ENCODE assay signal across 8 cellular contexts in genomic region chr6:33416386-33417126, GRCh38. TPM values are rescaled to one million over a fixed set of nuclear protein-coding genes. Genes with fewer than 3 reads are reported as not detected.
DNase-seq lines count a peak whose midpoint lies in the region; ATAC-seq, FAIRE-seq and TF ChIP-seq lines count a peak whose summit lies in the region.

No MANE protein-coding gene starts in this region.

- TF ChIP-seq RAD21 in K562 (CRISPR knock-in tag; conservative IDR thresholded peaks at IDR 0.05 in 1 of 2, IDR thresholded peaks at IDR 0.05 in 1 of 2): 0 out of 4 replicates have a peak, but pooled peaks of 1 of the 2 experiments have one; percentile 3

- H3K9ac ChIP-seq in HUES48 (ENCODE audit: low read depth, low read length) (peak overlapping the region; percentile 81), K562 (ENCODE audit: insufficient read depth in 1 of 2, low read depth in 2 of 2, low read length in 2 of 2) (peak overlapping the region; percentile 81 to 92; a peak in 3 of 4 replicates), mucosa of stomach (ENCODE audit: low read length) (peak overlapping the region; percentile 76)

- H3K36me3 ChIP-seq in HUES48 (ENCODE audit: control insufficient read depth, insufficient read depth, low read length) (peaks cover 42% of the 10 kb centered on the region), K562 (ENCODE audit: control insufficient read depth, insufficient read depth, low read length) (peaks cover 50% of the 10 kb centered on the region; the same call in 2 of the 3 replicates), mucosa of stomach (ENCODE audit: control insufficient read depth, insufficient read depth, low read length) (no peaks in the 10 kb centered on the region)

- TF ChIP-seq EP300 in K562 (IDR thresholded peaks at IDR 0.05; ENCODE audit: low read length): no peak

- no peak for ATAC-seq in K562
- ATAC-seq in GM19035 (IDR thresholded peaks at IDR 0.05; ENCODE audit: unreplicated experiment): no peak

- TF ChIP-seq CTCF in AG10803 (conservative IDR thresholded peaks at IDR 0.05; ENCODE audit: low read length) (no peak), K562 (IDR thresholded peaks at IDR 0.05 in 2 of 3, conservative IDR thresholded peaks at IDR 0.05 in 1 of 3; ENCODE audit: insufficient read depth in 2 of 3, low read depth in 1 of 3, low read length in 3 of 3) (no peak)

- peaks cover 46% of the 10 kb centered on the region for H3K79me2 ChIP-seq in K562 (ENCODE audit: control insufficient read depth, insufficient read depth, low read length)

- no peaks in the 10 kb centered on the region for H3K9me1 ChIP-seq in K562 (ENCODE audit: control insufficient read depth, insufficient read depth, low read length)

- intact Hi-C loops in K562 (cut with micrococcal nuclease): no loop called here

- in situ Hi-C loops in K562 (cut with MboI): no loop called here

- no peak for TF ChIP-seq POLR2A in K562 (conservative IDR thresholded peaks at IDR 0.05)

- H3K4me2 ChIP-seq in K562 (ENCODE audit: insufficient read depth, low read length): peak overlapping the region; percentile 99

- CTCF ChIA-PET in K562 (lab: Yijun Ruan, JAX; ENCODE audit: low intra/inter-chr PET ratio): no interaction called here

- H3K27me3 ChIP-seq in HUES48 (ENCODE audit: control insufficient read depth, insufficient read depth, low read length) (no peaks in the 10 kb centered on the region), K562 (ENCODE audit: control insufficient read depth in 2 of 2, insufficient read depth in 2 of 2, low read length in 2 of 2) (no peaks in the 10 kb centered on the region), mucosa of stomach (ENCODE audit: control insufficient read depth, insufficient read depth, low read length) (no peaks in the 10 kb centered on the region)

- DNase-seq in AG10803 (ENCODE audit: low read depth): no peak
- no peak for DNase-seq in K562 (ENCODE audit: extremely low read depth in 1 of 4, low spot score in 3 of 4)
- no peak for DNase-seq in NCI-H2081 (lab: John Stamatoyannopoulos, UW)
- DNase-seq in LoVo (ENCODE audit: low spot score): no peak
- no peak for DNase-seq in DMS153 (lab: John Stamatoyannopoulos, UW)

- peaks cover 25% of the 10 kb centered on the region for H3K4me1 ChIP-seq in HUES48 (ENCODE audit: control insufficient read depth, insufficient read depth, low read length)
- H3K4me1 ChIP-seq in K562 (replicated peaks in 1 of 2; ENCODE audit: control insufficient read depth in 2 of 2, insufficient read depth in 2 of 2, low read length in 2 of 2): peaks cover 40 to 50% of the 10 kb centered on the region in 2 experiments
- H3K4me1 ChIP-seq in mucosa of stomach (ENCODE audit: control insufficient read depth, insufficient read depth, low read length): peaks cover 28% of the 10 kb centered on the region

- H4K20me1 ChIP-seq in K562 (replicated peaks; ENCODE audit: control insufficient read depth, insufficient read depth, low read length): peaks cover 5% of the 10 kb centered on the region

- BruUV-seq in K562 (replicated peaks; lab: Mats Ljungman, UMichigan): no TSS peak

- POLR2A ChIA-PET in K562 (lab: Yijun Ruan, JAX): interaction anchor here (0.6 to 2.1 kb wide), 3 partner anchors 12 to 117 kb away, joined by 4 to 7 read pairs (median 4); no protein-coding TSS in a partner anchor

- H3K9me3 ChIP-seq in HUES48 (ENCODE audit: control insufficient read depth, insufficient read depth, low read length) (no peaks in the 10 kb centered on the region), K562 (replicated peaks; ENCODE audit: control insufficient read depth, insufficient read depth, low read depth, low read length) (no peaks in the 10 kb centered on the region), mucosa of stomach (ENCODE audit: control insufficient read depth, low read length) (no peaks in the 10 kb centered on the region)

- no peak overlapping the region for H3K27ac ChIP-seq in HUES48 (ENCODE audit: low read depth, low read length)
- H3K27ac ChIP-seq in K562 (ENCODE audit: extremely low read depth, low read depth, low read length): peak overlapping the region; percentile 95

- 19% methylated on average over 12 of the region's 12 CpGs for WGBS in K562 (ENCODE audit: insufficient coverage, low coverage, missing lambda C conversion rate)

- peak overlapping the region; percentile 90 for H3K4me3 ChIP-seq in AG10803 (ENCODE audit: low read length)
- H3K4me3 ChIP-seq in HUES48 (ENCODE audit: low read depth, low read length): peak overlapping the region; percentile 84
- peak overlapping the region; percentile 84 for H3K4me3 ChIP-seq in K562
- H3K4me3 ChIP-seq in mucosa of stomach (ENCODE audit: low read length): peak overlapping the region; percentile 76

- FAIRE-seq in K562 (lab: Jason Lieb, UNC): no peak

- no peak overlapping the region for H2AFZ ChIP-seq in K562 (ENCODE audit: low read depth, low read length)

RNA-seq across cellular contexts. Expression of gene CUTA, which starts 1.4 kb away (rescaled TPM):
- total RNA-seq in K562 (2011; cell fraction: chromatin; rRNA removed; ENCODE audit: low replicate concordance): 90.7 and 171 TPM in 2 replicates
- total RNA-seq in K562 (2011; cell fraction: nucleolus; rRNA removed): 247 and 251 TPM in 2 replicates
- total RNA-seq in K562 (2011; cell fraction: nucleoplasm; rRNA removed): 190 and 192 TPM in 2 replicates
- 310 and 413 TPM in 2 replicates for total RNA-seq in K562 (2014; rRNA removed)
- 192 and 203 TPM in 2 replicates for total RNA-seq in K562 (2014; rRNA removed; fragmentation: Illumina TruSeq; extraction: Trizol)
- 316 and 317 TPM in 2 replicates for total RNA-seq in K562 (2015; rRNA removed; fragmentation: Illumina TruSeq; extraction: Trizol)
- total RNA-seq in K562 (2021): 369 and 372 TPM in 2 replicates
- polyA plus RNA-seq in K562 (2011; rRNA removed): 166 and 178 TPM in 2 replicates
- 269 and 458 TPM in 2 replicates for polyA plus RNA-seq in K562 (2011; cell fraction: cytosol; rRNA removed)
- polyA plus RNA-seq in K562 (2011; cell fraction: nucleus; rRNA removed): 356 and 369 TPM in 2 replicates
- 506 and 529 TPM in 2 replicates for polyA plus RNA-seq in K562 (2012)
- 264 and 434 TPM in 2 replicates for polyA plus RNA-seq in K562 (2014; fragmentation: Illumina TruSeq; extraction: Trizol)
- polyA plus RNA-seq in K562 (2014; fragmentation: Nextera tagmentation; extraction: Ambion mirVana): 100 to 1,000 TPM; 653 to 682 TPM
- 296 and 360 TPM in 2 replicates for polyA plus RNA-seq in K562 (2014; rRNA removed)
- polyA minus RNA-seq in K562 (2011; rRNA and poly(A)+ RNA removed): 142 and 158 TPM in 2 replicates
- polyA minus RNA-seq in K562 (2011; cell fraction: cytosol; rRNA and poly(A)+ RNA removed): 90.0 and 120 TPM in 2 replicates
- polyA minus RNA-seq in K562 (2011; cell fraction: nucleus; rRNA and poly(A)+ RNA removed): 56.4 and 86.2 TPM in 2 replicates

RNA-seq across cellular contexts. Expression of gene SYNGAP1, which starts 3.3 kb away (rescaled TPM):
- 66.9 and 126 TPM in 2 replicates for total RNA-seq in K562 (2011; cell fraction: chromatin; rRNA removed; ENCODE audit: low replicate concordance)
- total RNA-seq in K562 (2011; cell fraction: nucleolus; rRNA removed): 33.0 and 37.9 TPM in 2 replicates
- total RNA-seq in K562 (2011; cell fraction: nucleoplasm; rRNA removed): 43.4 and 59.2 TPM in 2 replicates
- total RNA-seq in K562 (2014; rRNA removed): 2.5 and 2.9 TPM in 2 replicates
- total RNA-seq in K562 (2014; rRNA removed; fragmentation: Illumina TruSeq; extraction: Trizol): 1.9 and 2.6 TPM in 2 replicates
- total RNA-seq in K562 (2015; rRNA removed; fragmentation: Illumina TruSeq; extraction: Trizol): 3.2 and 3.8 TPM in 2 replicates
- total RNA-seq in K562 (2021): 15.2 and 22.8 TPM in 2 replicates
- polyA plus RNA-seq in K562 (2011; rRNA removed): 4.4 and 8.2 TPM in 2 replicates
- polyA plus RNA-seq in K562 (2011; cell fraction: cytosol; rRNA removed): 2.7 and 2.8 TPM in 2 replicates
- polyA plus RNA-seq in K562 (2011; cell fraction: nucleus; rRNA removed): 51.0 and 114 TPM in 2 replicates
- polyA plus RNA-seq in K562 (2012): 15.7 and 22.6 TPM in 2 replicates
- 13.9 and 14.2 TPM in 2 replicates for polyA plus RNA-seq in K562 (2014; fragmentation: Illumina TruSeq; extraction: Trizol)
- under 1 TPM; 0.01 to 0.06 TPM for polyA plus RNA-seq in K562 (2014; fragmentation: Nextera tagmentation; extraction: Ambion mirVana)
- polyA plus RNA-seq in K562 (2014; rRNA removed): 14.2 and 14.6 TPM in 2 replicates
- polyA minus RNA-seq in K562 (2011; rRNA and poly(A)+ RNA removed): 4.1 and 4.2 TPM in 2 replicates
- 3.9 and 4.4 TPM in 2 replicates for polyA minus RNA-seq in K562 (2011; cell fraction: cytosol; rRNA and poly(A)+ RNA removed)
- 10.8 and 12.3 TPM in 2 replicates for polyA minus RNA-seq in K562 (2011; cell fraction: nucleus; rRNA and poly(A)+ RNA removed)

RNA-seq across cellular contexts. Expression of gene PHF1, which starts 5.7 kb away (rescaled TPM):
- 151 and 284 TPM in 2 replicates for total RNA-seq in K562 (2011; cell fraction: chromatin; rRNA removed; ENCODE audit: low replicate concordance)
- 158 and 171 TPM in 2 replicates for total RNA-seq in K562 (2011; cell fraction: nucleolus; rRNA removed)
- 141 and 150 TPM in 2 replicates for total RNA-seq in K562 (2011; cell fraction: nucleoplasm; rRNA removed)
- total RNA-seq in K562 (2014; rRNA removed) (27.3 and 29.7 TPM in 2 replicates), K562 (2014; rRNA removed; fragmentation: Illumina TruSeq; extraction: Trizol) (16.2 and 20.8 TPM in 2 replicates), K562 (2015; rRNA removed; fragmentation: Illumina TruSeq; extraction: Trizol) (29.6 and 33.7 TPM in 2 replicates), K562 (2021) (42.1 and 43.2 TPM in 2 replicates)
- polyA plus RNA-seq in K562 (2011; rRNA removed) (45.9 and 59.4 TPM in 2 replicates), K562 (2014; fragmentation: Illumina TruSeq; extraction: Trizol) (45.5 and 48.8 TPM in 2 replicates), K562 (2014; fragmentation: Nextera tagmentation; extraction: Ambion mirVana) (1 to 10 TPM; 3.7 to 4.0 TPM), K562 (2014; rRNA removed) (60.8 and 64.2 TPM in 2 replicates)
- polyA plus RNA-seq in K562 (2011; cell fraction: cytosol; rRNA removed): 56.9 and 69.4 TPM in 2 replicates
- polyA plus RNA-seq in K562 (2011; cell fraction: nucleus; rRNA removed): 359 and 410 TPM in 2 replicates
- 42.7 and 85.4 TPM in 2 replicates for polyA plus RNA-seq in K562 (2012)
- polyA minus RNA-seq in K562 (2011; rRNA and poly(A)+ RNA removed): 21.9 and 26.4 TPM in 2 replicates
- polyA minus RNA-seq in K562 (2011; cell fraction: cytosol; rRNA and poly(A)+ RNA removed): 12.4 and 15.0 TPM in 2 replicates
- 40.8 and 50.0 TPM in 2 replicates for polyA minus RNA-seq in K562 (2011; cell fraction: nucleus; rRNA and poly(A)+ RNA removed)

RNA-seq across cellular contexts. Expression of gene KIFC1, which starts 24.9 kb away (rescaled TPM):
- total RNA-seq in K562 (2011; cell fraction: chromatin; rRNA removed; ENCODE audit: low replicate concordance): 117 and 182 TPM in 2 replicates
- 141 and 154 TPM in 2 replicates for total RNA-seq in K562 (2011; cell fraction: nucleolus; rRNA removed)
- 113 and 129 TPM in 2 replicates for total RNA-seq in K562 (2011; cell fraction: nucleoplasm; rRNA removed)
- total RNA-seq in K562 (2014; rRNA removed) (50.2 and 62.5 TPM in 2 replicates), K562 (2014; rRNA removed; fragmentation: Illumina TruSeq; extraction: Trizol) (38.6 and 42.3 TPM in 2 replicates), K562 (2015; rRNA removed; fragmentation: Illumina TruSeq; extraction: Trizol) (77.9 and 80.1 TPM in 2 replicates), K562 (2021) (79.2 and 85.6 TPM in 2 replicates)
- polyA plus RNA-seq in K562 (2011; rRNA removed) (95.2 and 103 TPM in 2 replicates), K562 (2014; fragmentation: Illumina TruSeq; extraction: Trizol) (76.9 and 82.7 TPM in 2 replicates), K562 (2014; fragmentation: Nextera tagmentation; extraction: Ambion mirVana) (1 to 10 TPM; 1.3 to 2.2 TPM), K562 (2014; rRNA removed) (84.1 and 88.6 TPM in 2 replicates)
- 82.9 and 95.7 TPM in 2 replicates for polyA plus RNA-seq in K562 (2011; cell fraction: cytosol; rRNA removed)
- polyA plus RNA-seq in K562 (2011; cell fraction: nucleus; rRNA removed): 255 and 308 TPM in 2 replicates
- 70.1 and 78.9 TPM in 2 replicates for polyA plus RNA-seq in K562 (2012)
- polyA minus RNA-seq in K562 (2011; rRNA and poly(A)+ RNA removed): 91.4 and 99.3 TPM in 2 replicates
- polyA minus RNA-seq in K562 (2011; cell fraction: cytosol; rRNA and poly(A)+ RNA removed): 43.1 and 48.8 TPM in 2 replicates
- 113 and 139 TPM in 2 replicates for polyA minus RNA-seq in K562 (2011; cell fraction: nucleus; rRNA and poly(A)+ RNA removed)

RNA-seq across cellular contexts. Expression of gene ZBTB9, which starts 37.8 kb away (rescaled TPM):
- total RNA-seq in K562 (2011; cell fraction: chromatin; rRNA removed; ENCODE audit: low replicate concordance): 14.2 and 31.6 TPM in 2 replicates
- total RNA-seq in K562 (2011; cell fraction: nucleolus; rRNA removed): 23.9 and 26.3 TPM in 2 replicates
- total RNA-seq in K562 (2011; cell fraction: nucleoplasm; rRNA removed): 14.0 and 19.2 TPM in 2 replicates
- 10.4 and 15.0 TPM in 2 replicates for total RNA-seq in K562 (2014; rRNA removed)
- 10.3 and 10.4 TPM in 2 replicates for total RNA-seq in K562 (2014; rRNA removed; fragmentation: Illumina TruSeq; extraction: Trizol)
- 12.7 and 13.1 TPM in 2 replicates for total RNA-seq in K562 (2015; rRNA removed; fragmentation: Illumina TruSeq; extraction: Trizol)
- 15.9 and 17.3 TPM in 2 replicates for total RNA-seq in K562 (2021)
- polyA plus RNA-seq in K562 (2011; rRNA removed): 10.5 and 11.1 TPM in 2 replicates
- polyA plus RNA-seq in K562 (2011; cell fraction: cytosol; rRNA removed): 7.8 and 10.3 TPM in 2 replicates
- polyA plus RNA-seq in K562 (2011; cell fraction: nucleus; rRNA removed): 13.6 and 18.1 TPM in 2 replicates
- polyA plus RNA-seq in K562 (2012): 12.2 and 14.5 TPM in 2 replicates
- 16.3 and 19.5 TPM in 2 replicates for polyA plus RNA-seq in K562 (2014; fragmentation: Illumina TruSeq; extraction: Trizol)
- polyA plus RNA-seq in K562 (2014; fragmentation: Nextera tagmentation; extraction: Ambion mirVana): 1 to 10 TPM; 1.9 to 2.5 TPM
- polyA plus RNA-seq in K562 (2014; rRNA removed): 6.9 and 11.9 TPM in 2 replicates
- 11.3 and 13.1 TPM in 2 replicates for polyA minus RNA-seq in K562 (2011; rRNA and poly(A)+ RNA removed)
- 11.1 and 15.7 TPM in 2 replicates for polyA minus RNA-seq in K562 (2011; cell fraction: cytosol; rRNA and poly(A)+ RNA removed)
- 6.6 and 10.3 TPM in 2 replicates for polyA minus RNA-seq in K562 (2011; cell fraction: nucleus; rRNA and poly(A)+ RNA removed)
